10 cellular contexts compared by ENCODE assay signal in the genomic region with DNA sequence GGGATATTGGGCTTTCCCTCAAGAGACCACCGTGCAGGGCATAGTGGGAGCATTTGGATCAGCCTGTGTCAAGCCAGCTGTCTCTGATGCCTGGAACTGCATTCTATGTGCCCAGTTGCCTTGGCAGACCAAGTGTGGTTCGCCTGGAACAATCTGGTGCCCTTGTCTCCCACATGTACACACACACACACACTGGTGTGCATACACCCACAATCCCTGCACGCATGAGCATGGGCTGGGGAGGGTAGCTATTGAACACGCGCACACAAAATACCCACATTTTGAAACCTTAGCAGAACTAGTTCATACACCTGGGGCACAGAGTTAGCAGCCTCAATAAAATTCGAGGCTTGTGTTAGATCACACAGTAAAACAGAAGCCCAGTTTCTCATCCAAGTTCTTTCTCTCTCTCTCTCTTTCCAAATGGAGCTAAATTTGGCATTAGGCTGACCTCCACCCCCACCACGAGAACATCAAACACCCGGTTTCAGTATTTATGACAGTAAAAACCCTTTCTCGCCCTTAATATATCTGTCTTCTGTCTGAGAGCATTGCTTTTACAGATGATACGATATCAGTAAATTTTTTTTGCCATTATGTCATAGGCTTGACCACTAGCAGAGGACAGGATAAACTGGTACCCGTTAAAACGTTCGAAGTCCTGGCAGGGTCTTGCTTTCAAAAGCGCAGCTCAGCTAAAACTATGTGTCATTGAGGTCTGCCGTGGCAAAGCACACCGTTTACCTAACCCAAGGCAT. TPM values are rescaled to one million over a fixed set of nuclear protein-coding genes. Genes with fewer than 3 reads are reported as not detected.
DNase-seq lines count a peak whose midpoint lies in the region; FAIRE-seq and TF ChIP-seq lines count a peak whose summit lies in the region.
"Had no signal": no experiment of that assay in that cellular context is flagged by ENCODE, and none has a peak within 500 bp of the region (broad histone marks: within the 10 kb centered on the region; RNA-seq: fewer than 3 reads in every experiment).

No MANE protein-coding gene starts in this region.

- H3K9me3 ChIP-seq in GM23248 (ENCODE audit: low read depth) (no peaks in the 10 kb centered on the region), fibroblast of lung (ENCODE audit: control insufficient read depth, insufficient read depth, low read depth, low read length) (no peaks in the 10 kb centered on the region)
- H3K9me3 ChIP-seq: mucosa of descending colon had no signal

- peaks cover 21% of the 10 kb centered on the region for H3F3A ChIP-seq in GM23248 (ENCODE audit: insufficient read depth)

- H3K4me2 ChIP-seq in GM23248 (ENCODE audit: unreplicated experiment), result peak overlapping the region; percentile 99
- H3K4me2 ChIP-seq in fibroblast of lung (ENCODE audit: extremely low read depth, insufficient read depth, low read length), result peak overlapping the region; percentile 61

- H4K20me1 ChIP-seq in GM23248 (ENCODE audit: insufficient read depth) (no peaks in the 10 kb centered on the region), fibroblast of lung (ENCODE audit: control insufficient read depth, extremely low read depth, insufficient read depth, low read length) (no peaks in the 10 kb centered on the region)

- peak; percentile 35 for DNase-seq in GM23248
- DNase-seq in SW480 (ENCODE audit: low spot score), result peak; percentile 42
- DNase-seq in fibroblast of lung (ENCODE audit: low read depth in 2 of 2), result peak in 1 of 2 donors; percentile 36
- no peak for DNase-seq in skeletal muscle cell (ENCODE audit: low read depth)
- no peak for DNase-seq in RCC 7860 (ENCODE audit: low spot score)
- DNase-seq in iPS-NIHi7 (ENCODE audit: extremely low spot score), result no peak
- DNase-seq in NCI-H1694 treated with DMSO at 0.1 percent for 48 hours (lab: John Stamatoyannopoulos, UW), result no peak
- DNase-seq: mucosa of descending colon, NCI-H524 had no signal

- H2AFZ ChIP-seq in GM23248 (no peak overlapping the region), fibroblast of lung (ENCODE audit: low read length) (no peak overlapping the region)

- no peaks in the 10 kb centered on the region for H3K9me2 ChIP-seq in GM23248 (ENCODE audit: insufficient read depth)

- no peaks in the 10 kb centered on the region for H3K79me2 ChIP-seq in GM23248 (ENCODE audit: insufficient read depth)
- no peaks in the 10 kb centered on the region for H3K79me2 ChIP-seq in fibroblast of lung (ENCODE audit: control insufficient read depth, insufficient read depth, low read length)

- peak overlapping the region; percentile 27 for H3K9ac ChIP-seq in GM23248
- peak overlapping the region; percentile 1 for H3K9ac ChIP-seq in fibroblast of lung (ENCODE audit: insufficient read depth, low read length)

- H3K36me3 ChIP-seq in GM23248 (ENCODE audit: low read depth) (no peaks in the 10 kb centered on the region), fibroblast of lung (ENCODE audit: control insufficient read depth, insufficient read depth, low read length) (no peaks in the 10 kb centered on the region)

- WGBS in GM23248 (ENCODE audit: low coverage in 1 of 2, low lambda C conversion rate in 2 of 2, missing lambda C conversion rate in 2 of 2), 2 experiments, result 10 to 16% methylated on average over 16 of the region's 16 CpGs

- H3K27ac ChIP-seq in GM23248, result no peak overlapping the region
- H3K27ac ChIP-seq in fibroblast of lung (ENCODE audit: insufficient read depth, low read length), result peak overlapping the region; percentile 8

- H3K4me1 ChIP-seq in GM23248 (ENCODE audit: insufficient read depth) (peaks cover 31% of the 10 kb centered on the region), fibroblast of lung (ENCODE audit: control insufficient read depth, extremely low read depth, insufficient read depth, low read length) (peaks cover 14% of the 10 kb centered on the region)

- in situ Hi-C loops in GM23248 (cut with MboI), result no loop called here

- H3K4me3 ChIP-seq in GM23248, result peak overlapping the region; percentile 81
- H3K4me3 ChIP-seq in fibroblast of lung (replicated peaks in 1 of 4; ENCODE audit: control extremely low read depth in 1 of 4, insufficient read depth in 1 of 4, low read depth in 3 of 4, low read length in 4 of 4), result peak overlapping the region; percentile 25 to 56 (median 42)
- H3K4me3 ChIP-seq in skeletal muscle cell (ENCODE audit: low read depth, low read length), result peak overlapping the region; percentile 58
- H3K4me3 ChIP-seq: mucosa of descending colon had no signal

- FAIRE-seq in RCC 7860 (lab: Jason Lieb, UNC), result no peak
- FAIRE-seq: TTC549 had no signal

- no peak for TF ChIP-seq CTCF in fibroblast of lung (conservative IDR thresholded peaks at IDR 0.05 in 1 of 2, IDR thresholded peaks at IDR 0.05 in 1 of 2; ENCODE audit: low read depth in 1 of 2, low read length in 2 of 2)

- H3K27me3 ChIP-seq in GM23248 (replicated peaks; ENCODE audit: insufficient read depth) (no peaks in the 10 kb centered on the region; the same call in 1 of the 2 replicates), fibroblast of lung (ENCODE audit: control insufficient read depth, insufficient read depth, low read length) (peaks cover 3% of the 10 kb centered on the region)

RNA-seq across cellular contexts. Expression of gene NFATC2, which starts 18.2 kb away (rescaled TPM):
- total RNA-seq in GM23248 (2014; rRNA removed; shearing (Covaris generic)), result 0.11 and 0.51 TPM in 2 replicates
- polyA plus RNA-seq in GM23248 (2016; fragmentation: Nextera tagmentation; extraction: Ambion mirVana), result 0.09 and 0.14 TPM in 2 replicates
- under 0.01 and 0.50 TPM in 2 replicates for total RNA-seq in fibroblast of lung
- 0.11 and 1.2 TPM in 2 replicates for polyA plus RNA-seq in fibroblast of lung
- polyA plus RNA-seq in fibroblast of lung (2012), result 0.24 and 2.2 TPM in 2 replicates
- polyA minus RNA-seq in fibroblast of lung (ENCODE audit: low replicate concordance), result 0.26 and 2.8 TPM in 2 replicates

Comparison
In these comparisons a context has a peak if more than half of its experiments do, and no peak if none do; other contexts are left out.
1. DNase-seq: peak in GM23248 (single experiment) and SW480 (single experiment); none in skeletal muscle cell (single experiment), RCC 7860 (single experiment), iPS-NIHi7 (single experiment) and NCI-H1694 treated with DMSO at 0.1 percent for 48 hours (single experiment).
2. Peak in every context shown above with its lines, with median percentiles within 50 percentile points of each other: H3K4me3 ChIP-seq.